ENCODE assay signal across 9 cellular contexts in genomic region chr14:69090187-69090789, GRCh38.
DNase-seq lines count a peak whose midpoint lies in the region; ATAC-seq and TF ChIP-seq lines count a peak whose summit lies in the region.
"Had no signal": no experiment of that assay in that cellular context is flagged by ENCODE, and none has a peak within 500 bp of the region (broad histone marks: within the 10 kb centered on the region; RNA-seq: fewer than 3 reads in every experiment).

No MANE protein-coding gene starts in this region.

- no peaks in the 10 kb centered on the region for H3K4me1 ChIP-seq in CD4-positive, CD25-positive, alpha-beta regulatory T cell (ENCODE audit: control insufficient read depth, insufficient read depth, low read length, poor library complexity, severe bottlenecking)
- H3K4me1 ChIP-seq in GM23248 (ENCODE audit: insufficient read depth): peaks cover 65% of the 10 kb centered on the region
- H3K4me1 ChIP-seq in neural progenitor cell: peaks cover 21% of the 10 kb centered on the region

- peaks cover 9 to 15% (median 11%) of the 10 kb centered on the region in 4 donors for H3K4me1 Mint-ChIP-seq in CD4-positive, CD25-positive, alpha-beta regulatory T cell
- H3K4me1 Mint-ChIP-seq in neural progenitor cell: peaks cover 23% of the 10 kb centered on the region
- H3K4me1 Mint-ChIP-seq: IgD-negative memory B cell had no signal

- in situ Hi-C loops in GM23248 (cut with MboI): loop anchor here (10.0 kb wide), 1 partner anchor 175 kb away; no protein-coding TSS in a partner anchor

- no peaks in the 10 kb centered on the region for H4K20me1 ChIP-seq in GM23248 (ENCODE audit: insufficient read depth)
- peaks cover 8% of the 10 kb centered on the region for H4K20me1 ChIP-seq in neural progenitor cell (ENCODE audit: low read depth)

- peak in 2 of 3 donors; percentile 41 to 71 for DNase-seq in CD4-positive, CD25-positive, alpha-beta regulatory T cell
- DNase-seq in GM23248 (peak; percentile 64), RWPE1 (ENCODE audit: low spot score) (peak; percentile 47), dorsolateral prefrontal cortex (peak in 2 of 10 donors; percentile 10 to 44), neural progenitor cell (ENCODE audit: low spot score) (peak; percentile 34), NCI-H1930 (lab: John Stamatoyannopoulos, UW) (no peak)

- H3K9ac ChIP-seq in GM23248: no peak overlapping the region
- no peak overlapping the region for H3K9ac ChIP-seq in neural progenitor cell

- H3K4me3 Mint-ChIP-seq in CD4-positive, CD25-positive, alpha-beta regulatory T cell: no peak overlapping the region
- H3K4me3 Mint-ChIP-seq in neural progenitor cell: no peak overlapping the region
- H3K4me3 Mint-ChIP-seq: IgD-negative memory B cell had no signal

- ATAC-seq in CD4-positive, CD25-positive, alpha-beta regulatory T cell (ENCODE audit: low read depth in 2 of 2): peak in 1 of 2 donors; percentile 71
- ATAC-seq in GM21515 (IDR thresholded peaks at IDR 0.05; ENCODE audit: unreplicated experiment): no peak
- ATAC-seq in HG03565 (IDR thresholded peaks at IDR 0.05; ENCODE audit: unreplicated experiment): no peak

- no peaks in the 10 kb centered on the region for H3K9me3 ChIP-seq in CD4-positive, CD25-positive, alpha-beta regulatory T cell (ENCODE audit: control insufficient read depth in 2 of 2, low read length in 2 of 2)
- H3K9me3 ChIP-seq in GM23248 (ENCODE audit: low read depth) (no peaks in the 10 kb centered on the region), neural progenitor cell (ENCODE audit: low read depth) (no peaks in the 10 kb centered on the region)

- no peaks in the 10 kb centered on the region for H3K27me3 ChIP-seq in CD4-positive, CD25-positive, alpha-beta regulatory T cell (ENCODE audit: control insufficient read depth, insufficient read depth, low read length)
- H3K27me3 ChIP-seq in GM23248 (replicated peaks; ENCODE audit: insufficient read depth) (no peaks in the 10 kb centered on the region), dorsolateral prefrontal cortex (no peaks in the 10 kb centered on the region), neural progenitor cell (no peaks in the 10 kb centered on the region)

- peaks cover 54% of the 10 kb centered on the region for H3F3A ChIP-seq in GM23248 (ENCODE audit: insufficient read depth)
- peaks cover 19% of the 10 kb centered on the region for H3F3A ChIP-seq in neural progenitor cell (ENCODE audit: low read depth)

- intact Hi-C loops in dorsolateral prefrontal cortex (cut with DNase I): loop anchor here in 1 of 2 donors (10.0 kb wide), 1 partner anchor 175 kb away; no protein-coding TSS in a partner anchor

- peaks cover 50% of the 10 kb centered on the region for H3K79me2 ChIP-seq in GM23248 (ENCODE audit: insufficient read depth)
- no peaks in the 10 kb centered on the region for H3K79me2 ChIP-seq in neural progenitor cell (ENCODE audit: low read depth)

- H3K27me3 Mint-ChIP-seq in CD4-positive, CD25-positive, alpha-beta regulatory T cell: no peaks in the 10 kb centered on the region
- peaks cover 2% of the 10 kb centered on the region for H3K27me3 Mint-ChIP-seq in neural progenitor cell (ENCODE audit: insufficient read depth, low read depth)
- H3K27me3 Mint-ChIP-seq: IgD-negative memory B cell had no signal

- H3K9me3 Mint-ChIP-seq in CD4-positive, CD25-positive, alpha-beta regulatory T cell: no peaks in the 10 kb centered on the region
- H3K9me3 Mint-ChIP-seq in neural progenitor cell: no peaks in the 10 kb centered on the region
- H3K9me3 Mint-ChIP-seq: IgD-negative memory B cell had no signal

- H3K27ac Mint-ChIP-seq in CD4-positive, CD25-positive, alpha-beta regulatory T cell: no peak overlapping the region
- no peak overlapping the region for H3K27ac Mint-ChIP-seq in neural progenitor cell
- H3K27ac Mint-ChIP-seq: IgD-negative memory B cell had no signal

- no peaks in the 10 kb centered on the region for H3K9me2 ChIP-seq in GM23248 (ENCODE audit: insufficient read depth)

- peak; percentile 74 for TF ChIP-seq CTCF in RWPE1 (conservative IDR thresholded peaks at IDR 0.05; ENCODE audit: low read depth)
- TF ChIP-seq CTCF in dorsolateral prefrontal cortex (IDR thresholded peaks at IDR 0.05 in 54 of 56, conservative IDR thresholded peaks at IDR 0.05 in 2 of 56; ENCODE audit: low read depth in 1 of 56, partially characterized antibody in 56 of 56): peak; percentile 29 to 66 (median 51)
- peak; percentile 80 for TF ChIP-seq CTCF in neural progenitor cell (IDR thresholded peaks at IDR 0.05)

- CTCF ChIA-PET in RWPE1 (lab: Yijun Ruan, JAX): interaction anchor here (0.6 to 1.2 kb wide), 6 partner anchors 9 to 227 kb away, joined by 3 to 9 read pairs (median 4); no protein-coding TSS in a partner anchor

- H2AFZ ChIP-seq in GM23248: no peak overlapping the region
- no peak overlapping the region for H2AFZ ChIP-seq in neural progenitor cell (replicated peaks)

- no peak overlapping the region for H3K27ac ChIP-seq in CD4-positive, CD25-positive, alpha-beta regulatory T cell (ENCODE audit: insufficient read depth, low read length, poor library complexity, severe bottlenecking)
- no peak overlapping the region for H3K27ac ChIP-seq in GM23248
- H3K27ac ChIP-seq in RWPE1: no peak overlapping the region
- H3K27ac ChIP-seq in dorsolateral prefrontal cortex: peak overlapping the region in 4 of 59 donors; percentile 2 to 24 (median 12)
- H3K27ac ChIP-seq in neural progenitor cell: no peak overlapping the region

- peaks cover 66% of the 10 kb centered on the region for H3K36me3 ChIP-seq in CD4-positive, CD25-positive, alpha-beta regulatory T cell (ENCODE audit: control insufficient read depth, insufficient read depth, low read length)
- H3K36me3 ChIP-seq in GM23248 (ENCODE audit: low read depth) (peaks cover 10% of the 10 kb centered on the region), neural progenitor cell (peaks cover 5% of the 10 kb centered on the region)

- 71 to 73% methylated on average over 4 of the region's 4 CpGs for WGBS in GM23248 (ENCODE audit: low coverage in 1 of 2, low lambda C conversion rate in 2 of 2, missing lambda C conversion rate in 2 of 2), 2 experiments

- POLR2A ChIA-PET in RWPE1 (lab: Yijun Ruan, JAX; ENCODE audit: low non-redundant PET): no interaction called here

- peaks cover 46% of the 10 kb centered on the region for H3K36me3 Mint-ChIP-seq in CD4-positive, CD25-positive, alpha-beta regulatory T cell
- H3K36me3 Mint-ChIP-seq in neural progenitor cell: peaks cover 18% of the 10 kb centered on the region

- no peak overlapping the region for H3K4me3 ChIP-seq in CD4-positive, CD25-positive, alpha-beta regulatory T cell (ENCODE audit: low read depth, low read length)
- H3K4me3 ChIP-seq in GM23248: no peak overlapping the region
- H3K4me3 ChIP-seq in dorsolateral prefrontal cortex: no peak overlapping the region
- H3K4me3 ChIP-seq in neural progenitor cell: no peak overlapping the region

- no peak overlapping the region for H3K4me2 ChIP-seq in GM23248 (ENCODE audit: unreplicated experiment)
- H3K4me2 ChIP-seq in neural progenitor cell: no peak overlapping the region

Comparison
In these comparisons a context has a peak if more than half of its experiments do, and no peak if none do; other contexts are left out.
1. DNase-seq: peak in CD4-positive, CD25-positive, alpha-beta regulatory T cell (2 of 3), GM23248 (single experiment), RWPE1 (single experiment) and neural progenitor cell (single experiment); none in NCI-H1930 (0 of 2).
2. Peak in every context shown above with its lines, with median percentiles within 50 percentile points of each other: CTCF ChIP-seq.